8 cellular contexts compared by ENCODE assay signal in genomic region chr5:160009591-160009989, GRCh38. TPM values are rescaled to one million over a fixed set of nuclear protein-coding genes. Genes with fewer than 3 reads are reported as not detected.
DNase-seq lines count a peak whose midpoint lies in the region; ATAC-seq, FAIRE-seq and TF ChIP-seq lines count a peak whose summit lies in the region.

No MANE protein-coding gene starts in this region.

- no peak for TF ChIP-seq CTCF in LNCaP clone FGC (IDR thresholded peaks at IDR 0.05; ENCODE audit: control insufficient read depth, extremely low read depth, insufficient read depth)
- TF ChIP-seq CTCF in dorsolateral prefrontal cortex (IDR thresholded peaks at IDR 0.05 in 54 of 56, conservative IDR thresholded peaks at IDR 0.05 in 2 of 56; ENCODE audit: low read depth in 1 of 56, partially characterized antibody in 56 of 56): peak in 1 of 56 donors; percentile 1
- TF ChIP-seq CTCF in natural killer cell (IDR thresholded peaks at IDR 0.05): no peak

- FAIRE-seq in H54 (lab: Jason Lieb, UNC): no peak

- DNase-seq in LNCaP clone FGC (ENCODE audit: low read depth) (no peak), dorsolateral prefrontal cortex (no peak), natural killer cell (no peak), H54 (ENCODE audit: insufficient read length, low spot score) (no peak), SIG-M5 treated with dmso at 0.1 percent for 504 hours (lab: John Stamatoyannopoulos, UW; ENCODE audit: unreplicated experiment) (no peak), islet precursor cell (no peak)
- DNase-seq in stimulated activated CD4-positive, alpha-beta T cell treated with anti-CD3 and anti-CD28 coated beads, Interleukin-12 subunit alpha, Interleukin-12 subunit beta, amount 100 ng/mL, for 4 hours: no peak

- H3K9me3 Mint-ChIP-seq in natural killer cell: no peaks in the 10 kb centered on the region

- H3K4me1 Mint-ChIP-seq in natural killer cell: peaks cover 28 to 30% of the 10 kb centered on the region in 2 donors

- TF ChIP-seq POLR2A in H54 (IDR thresholded peaks at IDR 0.05; ENCODE audit: low read depth, low read length): no peak

- peak overlapping the region in 45 of 59 donors; percentile 27 to 94 (median 86) for H3K27ac ChIP-seq in dorsolateral prefrontal cortex

- H3K4me3 Mint-ChIP-seq in natural killer cell: peak overlapping the region; percentile 96

- no peaks in the 10 kb centered on the region for H3K27me3 ChIP-seq in dorsolateral prefrontal cortex

- ATAC-seq in GM19455 (IDR thresholded peaks at IDR 0.05; ENCODE audit: unreplicated experiment): peak; percentile 12
- peak in 1 of 3 donors; percentile 3 for ATAC-seq in natural killer cell

- no peaks in the 10 kb centered on the region for H3K36me3 Mint-ChIP-seq in natural killer cell

- H3K4me3 ChIP-seq in LNCaP clone FGC (ENCODE audit: low read depth, low read length) (peak overlapping the region; percentile 100), dorsolateral prefrontal cortex (peak overlapping the region; percentile 63 to 100 (median 91))

- H3K27ac Mint-ChIP-seq in natural killer cell: peak overlapping the region; percentile 92 to 94

- intact Hi-C loops in dorsolateral prefrontal cortex (cut with DNase I) (no loop called here), natural killer cell (cut with micrococcal nuclease) (loop anchor here (1.0 to 2.0 kb wide), 3 partner anchors 110 to 747 kb away; partner anchors contain the start of genes PWWP2A, SLU7 and UBLCP1)

- H3K27me3 Mint-ChIP-seq in natural killer cell (ENCODE audit: low read depth in 2 of 2): peaks cover 3 to 5% of the 10 kb centered on the region in 2 donors

RNA-seq across cellular contexts. Expression of gene TTC1, which starts 0.7 kb away (rescaled TPM):
- 100 to 1,000 TPM in 1 of 120 experiments, 10 to 100 TPM in 119; 48.7 to 102 (median 77.8) TPM for total RNA-seq in dorsolateral prefrontal cortex
- 10 to 100 TPM; 28.1 to 34.9 (median 33.6) TPM for total RNA-seq in natural killer cell
